In the genomic region with DNA sequence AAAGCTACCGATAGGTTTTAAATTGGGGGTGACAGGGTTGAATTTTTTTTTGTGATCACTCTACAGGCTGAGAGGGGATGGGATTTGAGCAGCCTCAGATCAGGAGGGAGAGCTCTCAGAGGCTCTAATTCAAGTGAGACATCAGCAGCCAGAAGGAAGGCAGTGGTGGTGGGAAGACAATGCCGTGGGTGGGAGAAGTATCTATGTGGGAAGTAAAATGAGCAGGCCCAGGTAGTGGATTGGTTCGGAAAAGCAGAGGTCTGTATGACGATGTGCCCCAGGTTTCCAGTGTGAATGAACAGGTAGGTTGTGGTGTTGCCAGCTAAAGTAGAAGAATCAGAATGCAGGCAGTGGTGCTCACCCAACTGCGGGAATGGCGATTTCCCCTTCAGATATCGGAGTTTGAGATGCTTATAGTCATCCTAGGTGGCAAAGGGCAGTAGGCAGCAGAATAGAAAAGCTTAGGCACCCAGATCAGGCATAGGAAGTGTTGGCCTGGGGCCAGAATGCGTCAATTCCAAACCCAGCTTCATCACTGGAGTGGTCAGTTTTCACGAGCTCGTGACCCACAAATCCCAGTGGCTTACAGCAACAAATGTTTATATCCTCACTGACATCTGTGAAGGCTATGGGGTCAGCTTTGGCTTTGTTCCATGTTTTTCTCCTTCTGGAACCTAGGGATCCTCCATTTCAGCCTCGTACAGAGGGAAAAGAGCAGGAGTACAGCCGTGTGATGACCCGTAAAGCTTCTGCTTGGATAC, we compare ENCODE assay signal across 20 cellular contexts. TPM values are rescaled to one million over a fixed set of nuclear protein-coding genes. Genes with fewer than 3 reads are reported as not detected.
DNase-seq lines count a peak whose midpoint lies in the region; ATAC-seq, FAIRE-seq and TF ChIP-seq lines count a peak whose summit lies in the region.
"Had no signal": no experiment of that assay in that cellular context is flagged by ENCODE, and none has a peak within 500 bp of the region (broad histone marks: within the 10 kb centered on the region; RNA-seq: fewer than 3 reads in every experiment).

No MANE protein-coding gene starts in this region.

- TF ChIP-seq RAD21 in K562 (CRISPR knock-in tag; conservative IDR thresholded peaks at IDR 0.05 in 1 of 2, IDR thresholded peaks at IDR 0.05 in 1 of 2), result no peak

- H3K9ac ChIP-seq in K562 (ENCODE audit: insufficient read depth in 1 of 2, low read depth in 2 of 2, low read length in 2 of 2), result no peak overlapping the region
- H3K9ac ChIP-seq: BLaER1, GM23248 had no signal

- DNase-seq in K562 (ENCODE audit: extremely low read depth in 1 of 4, low spot score in 3 of 4), result no peak
- DNase-seq in glomerular visceral epithelial cell (ENCODE audit: extremely low spot score), result peak; percentile 16
- no peak for DNase-seq in neural crest cell (ENCODE audit: low read depth, low spot score)
- no peak for DNase-seq in CD1c-positive myeloid dendritic cell (ENCODE audit: extremely low spot score)
- DNase-seq in effector memory CD4-positive, alpha-beta T cell, result no peak
- DNase-seq: 8988T; Calu3; CD8-positive, alpha-beta T cell; DMS79 treated with DMSO at 0.1 percent for 48 hours; GF-D8; GM23248 had no signal

- H3K4me3 ChIP-seq in HEK293 (ENCODE audit: low read depth, low read length) (no peak overlapping the region), K562 (no peak overlapping the region)
- H3K4me3 ChIP-seq in effector memory CD4-positive, alpha-beta T cell (ENCODE audit: insufficient read depth, low read depth, low read length, poor library complexity, severe bottlenecking), result no peak overlapping the region
- H3K4me3 ChIP-seq: BLaER1, GM23248, HAP-1 had no signal

- no TSS peak for BruUV-seq in K562 (replicated peaks; lab: Mats Ljungman, UMichigan)

- no peaks in the 10 kb centered on the region for H3K27me3 Mint-ChIP-seq in neural crest cell (ENCODE audit: low read depth)

- TF ChIP-seq EP300 in K562 (IDR thresholded peaks at IDR 0.05; ENCODE audit: low read length), result no peak

- in situ Hi-C loops in K562 (cut with MboI), result no loop called here

- no peaks in the 10 kb centered on the region for H3K36me3 Mint-ChIP-seq in neural crest cell (ENCODE audit: low read depth)
- H3K36me3 Mint-ChIP-seq: CD14-positive monocyte; CD8-positive, alpha-beta T cell had no signal

- H2AFZ ChIP-seq in K562 (ENCODE audit: low read depth, low read length), result no peak overlapping the region
- H2AFZ ChIP-seq: GM23248 had no signal

- H3K9me3 Mint-ChIP-seq in neural crest cell, result no peaks in the 10 kb centered on the region
- H3K9me3 Mint-ChIP-seq: CD8-positive, alpha-beta T cell had no signal

- no peak overlapping the region for H3K27ac ChIP-seq in HEK293 (ENCODE audit: extremely low read depth, low read depth, low read length)
- H3K27ac ChIP-seq in K562 (ENCODE audit: extremely low read depth, low read depth, low read length), result no peak overlapping the region
- no peak overlapping the region for H3K27ac ChIP-seq in effector memory CD4-positive, alpha-beta T cell (ENCODE audit: insufficient read depth, low read length, poor library complexity, severe bottlenecking)
- H3K27ac ChIP-seq: BLaER1, GM23248, HL-60 had no signal

- 1% methylated on average over 11 of the region's 13 CpGs for WGBS in K562 (ENCODE audit: insufficient coverage, low coverage, missing lambda C conversion rate)

- CTCF ChIA-PET in HEK293 (lab: Yijun Ruan, JAX) (interaction anchor here (0.6 to 1.0 kb wide), 6 partner anchors 22 to 954 kb away, joined by 3 to 5 read pairs (median 4); partner anchors contain the start of gene SOST), K562 (lab: Yijun Ruan, JAX; ENCODE audit: low intra/inter-chr PET ratio) (no interaction called here)

- no peaks in the 10 kb centered on the region for H3K4me1 ChIP-seq in HEK293 (ENCODE audit: control insufficient read depth, insufficient read depth, low read length)
- no peaks in the 10 kb centered on the region for H3K4me1 ChIP-seq in K562 (replicated peaks in 1 of 2; ENCODE audit: control insufficient read depth in 2 of 2, insufficient read depth in 2 of 2, low read length in 2 of 2)
- no peaks in the 10 kb centered on the region for H3K4me1 ChIP-seq in effector memory CD4-positive, alpha-beta T cell (ENCODE audit: control insufficient read depth, insufficient read depth, low read length, poor library complexity, severe bottlenecking)
- H3K4me1 ChIP-seq: HAP-1 had no signal

- H3K9me3 ChIP-seq in HEK293 (ENCODE audit: control insufficient read depth, insufficient read depth, low read depth, low read length), result no peaks in the 10 kb centered on the region
- H3K9me3 ChIP-seq in K562 (replicated peaks; ENCODE audit: control insufficient read depth, insufficient read depth, low read depth, low read length), result no peaks in the 10 kb centered on the region
- no peaks in the 10 kb centered on the region for H3K9me3 ChIP-seq in effector memory CD4-positive, alpha-beta T cell (ENCODE audit: control insufficient read depth, low read length)
- H3K9me3 ChIP-seq: BLaER1, HAP-1 had no signal

- H3K36me3 ChIP-seq in HEK293 (ENCODE audit: control insufficient read depth in 2 of 2, insufficient read depth in 1 of 2, low read length in 2 of 2) (no peaks in the 10 kb centered on the region), K562 (ENCODE audit: control insufficient read depth, insufficient read depth, low read length) (no peaks in the 10 kb centered on the region)
- H3K36me3 ChIP-seq in effector memory CD4-positive, alpha-beta T cell (ENCODE audit: control insufficient read depth, insufficient read depth, low read length), result no peaks in the 10 kb centered on the region
- H3K36me3 ChIP-seq: BLaER1, HAP-1 had no signal

- peaks cover 2% of the 10 kb centered on the region for H3K9me1 ChIP-seq in K562 (ENCODE audit: control insufficient read depth, insufficient read depth, low read length)

- H3K27me3 ChIP-seq in K562 (ENCODE audit: control insufficient read depth in 2 of 2, insufficient read depth in 2 of 2, low read length in 2 of 2), result peaks cover 40 to 86% of the 10 kb centered on the region in 2 experiments
- no peaks in the 10 kb centered on the region for H3K27me3 ChIP-seq in effector memory CD4-positive, alpha-beta T cell (replicated peaks; ENCODE audit: control insufficient read depth, insufficient read depth, low read length, poor library complexity, severe bottlenecking)
- H3K27me3 ChIP-seq: BLaER1 had no signal

- FAIRE-seq in K562 (lab: Jason Lieb, UNC), result no peak

- no peak for TF ChIP-seq POLR2A in K562 (conservative IDR thresholded peaks at IDR 0.05)

- H4K20me1 ChIP-seq in K562 (replicated peaks; ENCODE audit: control insufficient read depth, insufficient read depth, low read length), result no peaks in the 10 kb centered on the region
- H4K20me1 ChIP-seq: BLaER1 had no signal

- no peak overlapping the region for H3K4me2 ChIP-seq in K562 (ENCODE audit: insufficient read depth, low read length)
- H3K4me2 ChIP-seq: BLaER1 had no signal

- ATAC-seq in K562 (no peak), GM18498 (IDR thresholded peaks at IDR 0.05; ENCODE audit: unreplicated experiment) (no peak), GM18858 (IDR thresholded peaks at IDR 0.05; ENCODE audit: unreplicated experiment) (no peak)
- ATAC-seq: CD8-positive, alpha-beta T cell had no signal

- POLR2A ChIA-PET in HEK293 (lab: Yijun Ruan, JAX), result interaction anchor here (0.7 kb wide), 1 partner anchor 21 kb away, joined by 3 read pairs; no protein-coding TSS in a partner anchor
- POLR2A ChIA-PET in K562 (lab: Yijun Ruan, JAX), result interaction anchor here (0.5 to 1.5 kb wide), 4 partner anchors 8 to 448 kb away, joined by 3 read pairs; no protein-coding TSS in a partner anchor

- TF ChIP-seq CTCF in HEK293 (tag by site-specific recombination; IDR thresholded peaks at IDR 0.05) (no peak), K562 (IDR thresholded peaks at IDR 0.05 in 2 of 3, conservative IDR thresholded peaks at IDR 0.05 in 1 of 3; ENCODE audit: insufficient read depth in 2 of 3, low read depth in 1 of 3, low read length in 3 of 3) (no peak), neural crest cell (conservative IDR thresholded peaks at IDR 0.05) (no peak)

- H3K4me1 Mint-ChIP-seq in neural crest cell, result peaks cover 28% of the 10 kb centered on the region

- H3K27ac Mint-ChIP-seq in neural crest cell (ENCODE audit: unreplicated experiment), result peak overlapping the region; percentile 63
- H3K27ac Mint-ChIP-seq: CD14-positive monocyte; CD8-positive, alpha-beta T cell had no signal

- intact Hi-C loops in K562 (cut with micrococcal nuclease), result no loop called here

- H3K4me3 Mint-ChIP-seq in neural crest cell, result no peak overlapping the region
- H3K4me3 Mint-ChIP-seq: CD8-positive, alpha-beta T cell had no signal

- H3K79me2 ChIP-seq in K562 (ENCODE audit: control insufficient read depth, insufficient read depth, low read length), result no peaks in the 10 kb centered on the region

TF ChIP-seq in HEK293, 187 proteins besides CTCF, POLR2A, EP300 and RAD21 (continues in another document):
- peak; percentile 81 for TF ChIP-seq ZFHX2 (tag by site-specific recombination; conservative IDR thresholded peaks at IDR 0.05)
- no peak for TF ChIP-seq SETDB1 (IDR thresholded peaks at IDR 0.05; ENCODE audit: insufficient read length, low read length)
- no peak for TF ChIP-seq ZNF133 (tag by site-specific recombination; IDR thresholded peaks at IDR 0.05)

TF ChIP-seq in K562, 482 proteins besides CTCF, POLR2A, EP300 and RAD21:
- no peak for TF ChIP-seq PPARD (CRISPR knock-in tag; IDR thresholded peaks at IDR 0.05)
- peak; percentile 64 for TF ChIP-seq NFIC (IDR thresholded peaks at IDR 0.05)

RNA-seq across cellular contexts. Expression of gene MEOX1, which starts 24.0 kb away (rescaled TPM):
- total RNA-seq in K562 (2011; cell fraction: chromatin; rRNA removed; ENCODE audit: low replicate concordance), result not detected in 2 replicates
- total RNA-seq in K562 (2011; cell fraction: nucleolus; rRNA removed), result not detected in 2 replicates
- not detected in 2 replicates for total RNA-seq in K562 (2011; cell fraction: nucleoplasm; rRNA removed)
- total RNA-seq in K562 (2014; rRNA removed) (not detected in 2 replicates), K562 (2014; rRNA removed; fragmentation: Illumina TruSeq; extraction: Trizol) (not detected in 2 replicates), K562 (2015; rRNA removed; fragmentation: Illumina TruSeq; extraction: Trizol) (not detected in 2 replicates), K562 (2021) (not detected in 2 replicates), neural crest cell (1.1 and 1.7 TPM in 2 replicates)
- polyA plus RNA-seq in K562 (2011; rRNA removed) (not detected in 2 replicates), K562 (2014; fragmentation: Illumina TruSeq; extraction: Trizol) (not detected in 2 replicates), K562 (2014; fragmentation: Nextera tagmentation; extraction: Ambion mirVana) (not detected), K562 (2014; rRNA removed) (not detected in 2 replicates)
- not detected in 2 replicates for polyA plus RNA-seq in K562 (2011; cell fraction: cytosol; rRNA removed)
- polyA plus RNA-seq in K562 (2011; cell fraction: nucleus; rRNA removed), result not detected in 2 replicates
- not detected in 2 replicates for polyA plus RNA-seq in K562 (2012)
- polyA minus RNA-seq in K562 (2011; rRNA and poly(A)+ RNA removed), result not detected in 2 replicates
- polyA minus RNA-seq in K562 (2011; cell fraction: cytosol; rRNA and poly(A)+ RNA removed), result not detected in 2 replicates
- polyA minus RNA-seq in K562 (2011; cell fraction: nucleus; rRNA and poly(A)+ RNA removed), result not detected in 2 replicates
- total RNA-seq: Calu3, GM23248, H4, HT1080 had no signal
- polyA plus RNA-seq: GM23248 had no signal
